11 cellular contexts compared by ENCODE assay signal in genomic region chr7:105298004-105298403, GRCh38.
DNase-seq lines count a peak whose midpoint lies in the region; ATAC-seq and TF ChIP-seq lines count a peak whose summit lies in the region.
"Had no signal": no experiment of that assay in that cellular context is flagged by ENCODE, and none has a peak within 500 bp of the region (broad histone marks: within the 10 kb centered on the region; RNA-seq: fewer than 3 reads in every experiment).

No MANE protein-coding gene starts in this region.

- H4K20me1 ChIP-seq in H9 (ENCODE audit: control insufficient read depth, insufficient read depth, insufficient read length): no peaks in the 10 kb centered on the region

- H3K14ac ChIP-seq in H9 (ENCODE audit: insufficient read depth, low read length): no peak overlapping the region

- peak; percentile 69 for ATAC-seq in activated CD4-positive, alpha-beta T cell treated with anti-CD3 and anti-CD28 coated beads for 36 hours
- ATAC-seq in GM21529 (IDR thresholded peaks at IDR 0.05; ENCODE audit: unreplicated experiment) (peak; percentile 42), HG03342 (IDR thresholded peaks at IDR 0.05; ENCODE audit: unreplicated experiment) (peak; percentile 29)

- H2BK20ac ChIP-seq in H9 (ENCODE audit: low read depth, low read length, poor library complexity, severe bottlenecking): no peak overlapping the region

- POLR2A ChIA-PET in activated CD4-positive, alpha-beta T cell treated with anti-CD3 and anti-CD28 coated beads for 36 hours (lab: Charles Lee): interaction anchor here (0.7 to 1.2 kb wide), 2 partner anchors 8 to 983 kb away, joined by 5 to 7 read pairs; no protein-coding TSS in a partner anchor

- H3K36me3 Mint-ChIP-seq in activated CD4-positive, alpha-beta T cell treated with anti-CD3 and anti-CD28 coated beads for 36 hours (ENCODE audit: low read depth): peaks cover 18% of the 10 kb centered on the region
- H3K36me3 Mint-ChIP-seq in immature natural killer cell (no peaks in the 10 kb centered on the region), H9 (ENCODE audit: insufficient read depth in 1 of 3, low read depth in 3 of 3) (no peaks in the 10 kb centered on the region)

- no peak overlapping the region for H3K18ac ChIP-seq in H9 (ENCODE audit: insufficient read length, low read depth, low read length)

- no peak overlapping the region for H4K8ac ChIP-seq in H9 (replicated peaks; ENCODE audit: insufficient read length, low read depth, low read length)

- no peak overlapping the region for H3T11ph ChIP-seq in H9 (ENCODE audit: low read length)

- peaks cover 6% of the 10 kb centered on the region; the same call in 1 of the 2 replicates for H3K79me2 ChIP-seq in H9 (ENCODE audit: insufficient read depth, low read length)

- H2AK5ac ChIP-seq in H9 (ENCODE audit: insufficient read length, low read length): no peak overlapping the region

- no peak overlapping the region for H4K5ac ChIP-seq in H9 (ENCODE audit: insufficient read length, low read depth, low read length)

- H3K27me3 Mint-ChIP-seq in activated CD4-positive, alpha-beta T cell treated with anti-CD3 and anti-CD28 coated beads for 36 hours: no peaks in the 10 kb centered on the region
- peaks cover 0 to 3% (median 3%) of the 10 kb centered on the region in 3 donors for H3K27me3 Mint-ChIP-seq in immature natural killer cell (ENCODE audit: low read depth in 3 of 3)
- H3K27me3 Mint-ChIP-seq in H9 (ENCODE audit: low read depth): no peaks in the 10 kb centered on the region

- H3K56ac ChIP-seq in H9 (ENCODE audit: insufficient read length, low read depth, low read length): no peak overlapping the region

- WGBS in H9 (ENCODE audit: extremely low coverage, insufficient read length, low lambda C conversion rate): no CpG with 5 or more reads among the region's 2 CpGs

- no peak overlapping the region for H3K4me2 ChIP-seq in H9 (ENCODE audit: insufficient read depth, insufficient read length, low read length)

- peak; percentile 36 for DNase-seq in activated CD4-positive, alpha-beta T cell treated with anti-CD3 and anti-CD28 coated beads for 36 hours
- DNase-seq in activated CD4-positive, alpha-beta T cell treated with anti-CD3 and anti-CD28 coated beads, Interleukin-2, amount 50 U/mL, for 48 hours: no peak
- DNase-seq in immature natural killer cell (no peak), SW480 (ENCODE audit: low spot score) (no peak), H9 (no peak), AG08395 (ENCODE audit: low spot score) (no peak)
- DNase-seq: activated CD4-positive, CD25-positive, alpha-beta regulatory T cell treated with anti-CD3 and anti-CD28 coated beads, Interleukin-2, amount 50 U/mL, for 72 hours; central memory CD4-positive, alpha-beta T cell had no signal

- no peaks in the 10 kb centered on the region for H3K23me2 ChIP-seq in H9 (ENCODE audit: insufficient read length, low read depth, low read length, poor library complexity, severe bottlenecking)

- H2AFZ ChIP-seq in H9 (ENCODE audit: low read length): no peak overlapping the region

- no peak for TF ChIP-seq CTCF in H9 (conservative IDR thresholded peaks at IDR 0.05)

- no peaks in the 10 kb centered on the region for H3K27me3 ChIP-seq in H9 (ENCODE audit: insufficient read depth, low read length)

- no peak overlapping the region for H2BK15ac ChIP-seq in H9 (ENCODE audit: low read depth, low read length)

- CTCF ChIA-PET in activated CD4-positive, alpha-beta T cell treated with anti-CD3 and anti-CD28 coated beads for 36 hours (lab: Charles Lee): interaction anchor here (0.7 to 1.7 kb wide), 4 partner anchors 30 to 223 kb away, joined by 3 to 4 read pairs (median 3); no protein-coding TSS in a partner anchor

- H3K4ac ChIP-seq in H9 (ENCODE audit: low read depth, low read length): no peak overlapping the region

- H3K27ac ChIP-seq in H9 (ENCODE audit: insufficient read length, low read depth, low read length): no peak overlapping the region

- no peak overlapping the region for H2BK5ac ChIP-seq in H9 (ENCODE audit: insufficient read length, low read length)

- no peak overlapping the region for H4K91ac ChIP-seq in H9 (ENCODE audit: insufficient read length, low read depth, low read length)

- no peak overlapping the region for H2BK12ac ChIP-seq in H9 (ENCODE audit: insufficient read length, low read depth, low read length)

- no peak overlapping the region for H3K9ac ChIP-seq in H9 (ENCODE audit: extremely low read depth, insufficient read length, low read length)

- intact Hi-C loops in activated CD4-positive, alpha-beta T cell treated with anti-CD3 and anti-CD28 coated beads for 36 hours (cut with DNase I, micrococcal nuclease): loop anchor here (1.0 to 10.0 kb wide), 7 partner anchors 9 to 507 kb away; partner anchors contain the start of gene KMT2E (in 1 of the 2)

- H3K79me1 ChIP-seq in H9 (ENCODE audit: insufficient read depth, low read depth, low read length, poor library complexity, severe bottlenecking): peaks cover 10% of the 10 kb centered on the region

- H3K4me1 ChIP-seq in H9 (ENCODE audit: insufficient read depth, low read length): peaks cover 3% of the 10 kb centered on the region; the same call in 1 of the 2 replicates

- H2BK120ac ChIP-seq in H9 (ENCODE audit: low read depth, low read length, poor library complexity, severe bottlenecking): no peak overlapping the region

- peaks cover 3% of the 10 kb centered on the region for H3K9me3 Mint-ChIP-seq in activated CD4-positive, alpha-beta T cell treated with anti-CD3 and anti-CD28 coated beads for 36 hours (ENCODE audit: low read depth)
- H3K9me3 Mint-ChIP-seq in immature natural killer cell (no peaks in the 10 kb centered on the region), H9 (no peaks in the 10 kb centered on the region)

- H3K23ac ChIP-seq in H9 (ENCODE audit: insufficient read length, low read depth, low read length): no peak overlapping the region

- peaks cover 58% of the 10 kb centered on the region for H3K4me1 Mint-ChIP-seq in activated CD4-positive, alpha-beta T cell treated with anti-CD3 and anti-CD28 coated beads for 36 hours
- H3K4me1 Mint-ChIP-seq in immature natural killer cell (peaks cover 51 to 66% of the 10 kb centered on the region in 2 donors), H9 (peaks cover 29 to 30% of the 10 kb centered on the region in 2 experiments)

- H3K27ac Mint-ChIP-seq in activated CD4-positive, alpha-beta T cell treated with anti-CD3 and anti-CD28 coated beads for 36 hours: peak overlapping the region; percentile 90
- H3K27ac Mint-ChIP-seq in immature natural killer cell (peak overlapping the region; percentile 55 to 89 (median 78)), H9 (peak overlapping the region in 1 of 3 experiments; percentile 1; a peak in 1 of 7 replicates)

- H3K4me3 Mint-ChIP-seq in activated CD4-positive, alpha-beta T cell treated with anti-CD3 and anti-CD28 coated beads for 36 hours: peak overlapping the region; percentile 53
- H3K4me3 Mint-ChIP-seq in immature natural killer cell (peak overlapping the region in 4 of 5 donors; percentile 10 to 58 (median 37)), H9 (no peak overlapping the region)
- H3K4me3 Mint-ChIP-seq: nephron had no signal

- H3K9me3 ChIP-seq in H9 (ENCODE audit: control insufficient read depth, low read depth, low read length): no peaks in the 10 kb centered on the region

Comparison
In these comparisons a context has a peak if more than half of its experiments do, and no peak if none do; other contexts are left out.
1. H3K4me3 Mint-ChIP-seq: peak in activated CD4-positive, alpha-beta T cell treated with anti-CD3 and anti-CD28 coated beads for 36 hours (single experiment) and immature natural killer cell (4 of 5); none in H9 (0 of 2).
2. Peak in every context shown above with its lines, with median percentiles within 50 percentile points of each other: ATAC-seq.